In the genomic region with DNA sequence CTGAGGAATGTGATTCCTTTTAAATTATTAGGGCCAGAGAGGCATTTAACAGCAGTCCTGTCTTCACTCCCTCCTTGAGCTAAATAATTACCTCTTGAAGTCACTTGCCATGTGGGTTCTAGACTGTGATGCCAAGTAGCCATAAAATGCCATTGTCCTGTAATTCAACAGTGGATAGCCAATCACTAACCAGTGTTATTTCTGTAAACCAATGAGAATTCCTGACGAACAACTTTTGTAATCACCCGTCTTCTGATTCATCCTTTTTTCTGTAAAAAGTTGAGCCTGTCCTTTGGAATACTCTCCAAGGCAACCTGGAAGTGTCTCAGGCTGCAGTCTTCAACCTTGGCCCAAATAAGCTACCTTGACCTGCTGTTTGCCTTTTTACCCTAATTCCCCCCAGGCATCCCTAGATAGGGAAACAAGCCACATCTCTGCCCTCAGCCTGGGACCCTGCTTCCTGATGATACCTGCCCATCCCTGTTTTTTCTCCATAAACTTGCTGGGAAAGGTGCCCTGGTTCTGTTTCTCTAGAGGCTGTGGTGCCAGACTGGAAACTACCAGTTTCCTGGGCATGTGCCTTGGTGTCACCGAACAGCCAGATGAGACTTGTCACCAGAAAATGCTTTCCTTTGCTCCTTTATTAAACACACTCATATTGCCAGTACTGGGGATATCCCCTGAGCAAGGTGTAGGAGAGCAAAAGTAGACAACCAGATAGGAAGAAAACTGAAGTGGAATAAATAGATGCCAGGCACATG, we compare ENCODE assay signal across 13 cellular contexts. TPM values are rescaled to one million over a fixed set of nuclear protein-coding genes. Genes with fewer than 3 reads are reported as not detected.
DNase-seq lines count a peak whose midpoint lies in the region; ATAC-seq and TF ChIP-seq lines count a peak whose summit lies in the region.
"Had no signal": no experiment of that assay in that cellular context is flagged by ENCODE, and none has a peak within 500 bp of the region (broad histone marks: within the 10 kb centered on the region; RNA-seq: fewer than 3 reads in every experiment).

No MANE protein-coding gene starts in this region.

- H3K27ac Mint-ChIP-seq in Calu3 (ENCODE audit: unreplicated experiment), result peak overlapping the region; percentile 3
- peak overlapping the region; percentile 47 for H3K27ac Mint-ChIP-seq in osteocyte (ENCODE audit: unreplicated experiment)

- intact Hi-C loops in Calu3 (cut with micrococcal nuclease; ENCODE audit: unreplicated experiment), result no loop called here
- intact Hi-C loops in PC-3 (cut with micrococcal nuclease), result loop anchor here (10.0 kb wide), 1 partner anchor 114 kb away; no protein-coding TSS in a partner anchor

- peaks cover 30% of the 10 kb centered on the region for H3F3A ChIP-seq in PC-3 (ENCODE audit: low read length, unreplicated experiment)

- H3K27me3 ChIP-seq in OCI-LY3 (ENCODE audit: low read depth, low read length) (no peaks in the 10 kb centered on the region), PC-3 (ENCODE audit: low read length) (no peaks in the 10 kb centered on the region)
- no peaks in the 10 kb centered on the region for H3K27me3 ChIP-seq in effector memory CD4-positive, alpha-beta T cell (replicated peaks; ENCODE audit: control insufficient read depth, insufficient read depth, low read length, poor library complexity, severe bottlenecking)
- H3K27me3 ChIP-seq: ascending aorta, testis had no signal

- H3K36me3 ChIP-seq in OCI-LY3 (replicated peaks; ENCODE audit: low read depth, low read length) (peaks cover 58% of the 10 kb centered on the region), PC-3 (ENCODE audit: low read depth, low read length) (peaks cover 51% of the 10 kb centered on the region)
- peaks cover 45% of the 10 kb centered on the region for H3K36me3 ChIP-seq in effector memory CD4-positive, alpha-beta T cell (ENCODE audit: control insufficient read depth, insufficient read depth, low read length)

- no peak overlapping the region for H3K9ac ChIP-seq in OCI-LY3 (ENCODE audit: low read length)
- no peak overlapping the region for H3K9ac ChIP-seq in PC-3 (ENCODE audit: low read length)

- H3K4me1 ChIP-seq in OCI-LY3 (ENCODE audit: low read length), result no peaks in the 10 kb centered on the region
- no peaks in the 10 kb centered on the region for H3K4me1 ChIP-seq in effector memory CD4-positive, alpha-beta T cell (ENCODE audit: control insufficient read depth, insufficient read depth, low read length, poor library complexity, severe bottlenecking)
- H3K4me1 ChIP-seq in PC-3 (ENCODE audit: insufficient read depth, low read length), result no peaks in the 10 kb centered on the region

- CTCF ChIA-PET in Calu3 (lab: Charles Lee), result no interaction called here
- CTCF ChIA-PET in PC-3 (lab: Charles Lee), result interaction anchor here (0.5 kb wide), 1 partner anchor 279 kb away, joined by 4 read pairs; no protein-coding TSS in a partner anchor

- no peak overlapping the region for H3K4me3 Mint-ChIP-seq in Calu3 (ENCODE audit: low read depth, unreplicated experiment)
- no peak overlapping the region for H3K4me3 Mint-ChIP-seq in osteocyte (ENCODE audit: unreplicated experiment)

- 0 out of 2 replicates have a peak overlapping the region, but pooled peaks have one; percentile 15 for H3K27ac ChIP-seq in OCI-LY3 (ENCODE audit: low read length)
- H3K27ac ChIP-seq in effector memory CD4-positive, alpha-beta T cell (ENCODE audit: insufficient read depth, low read length, poor library complexity, severe bottlenecking), result peak overlapping the region; percentile 35
- H3K27ac ChIP-seq in PC-3 (ENCODE audit: low read length), result no peak overlapping the region
- H3K27ac ChIP-seq: testis had no signal

- BruUV-seq in Calu3 (replicated peaks; lab: Mats Ljungman, UMichigan), result no TSS peak
- no TSS peak for BruUV-seq in PC-3 (replicated peaks; lab: Mats Ljungman, UMichigan)

- H3K9me3 ChIP-seq in OCI-LY3 (ENCODE audit: insufficient read depth, low read length) (no peaks in the 10 kb centered on the region), PC-3 (ENCODE audit: low read length) (no peaks in the 10 kb centered on the region)
- no peaks in the 10 kb centered on the region for H3K9me3 ChIP-seq in effector memory CD4-positive, alpha-beta T cell (ENCODE audit: control insufficient read depth, low read length)
- H3K9me3 ChIP-seq: ascending aorta, testis had no signal

- H4K20me1 ChIP-seq in OCI-LY3 (ENCODE audit: insufficient read depth, low read length), result peaks cover 42% of the 10 kb centered on the region
- peaks cover 34% of the 10 kb centered on the region for H4K20me1 ChIP-seq in PC-3 (ENCODE audit: low read length)

- no peaks in the 10 kb centered on the region for H3K27me3 Mint-ChIP-seq in Calu3 (ENCODE audit: unreplicated experiment)
- no peaks in the 10 kb centered on the region for H3K27me3 Mint-ChIP-seq in osteocyte (ENCODE audit: unreplicated experiment)

- H3K9me2 ChIP-seq in PC-3 (replicated peaks; ENCODE audit: low read length), result no peaks in the 10 kb centered on the region

- ATAC-seq in PC-3, result no peak; the same call in 1 of the 2 replicates

- H3K4me1 Mint-ChIP-seq in Calu3 (ENCODE audit: low read depth, unreplicated experiment) (peaks cover 22% of the 10 kb centered on the region), osteocyte (ENCODE audit: unreplicated experiment) (peaks cover 15% of the 10 kb centered on the region)

- H3K4me2 ChIP-seq in OCI-LY3 (ENCODE audit: low read length) (no peak overlapping the region), PC-3 (ENCODE audit: low read length) (no peak overlapping the region)

- H2AFZ ChIP-seq in OCI-LY3 (ENCODE audit: low read depth, low read length) (no peak overlapping the region), PC-3 (ENCODE audit: low read length) (no peak overlapping the region)

- H3K36me3 Mint-ChIP-seq in Calu3 (ENCODE audit: insufficient read depth, unreplicated experiment) (peaks cover 92% of the 10 kb centered on the region), osteocyte (ENCODE audit: unreplicated experiment) (peaks cover 42% of the 10 kb centered on the region)

- POLR2A ChIA-PET in PC-3 (lab: Charles Lee; ENCODE audit: unreplicated experiment), result interaction anchor here (0.6 to 0.7 kb wide), 3 partner anchors 82 to 463 kb away, joined by 3 to 7 read pairs (median 4); no protein-coding TSS in a partner anchor

- H3K9me3 Mint-ChIP-seq in Calu3 (ENCODE audit: low read depth, unreplicated experiment) (no peaks in the 10 kb centered on the region), osteocyte (ENCODE audit: unreplicated experiment) (no peaks in the 10 kb centered on the region)

- DNase-seq in Calu3 (no peak), osteocyte (ENCODE audit: extremely low spot score, unreplicated experiment) (no peak), AML-193 (lab: John Stamatoyannopoulos, UW) (no peak), NCI-H510A (lab: John Stamatoyannopoulos, UW) (no peak), PC-3 (no peak)
- no peak for DNase-seq in effector memory CD4-positive, alpha-beta T cell
- DNase-seq: activated CD4-positive, CD25-positive, alpha-beta regulatory T cell; NCI-H187 treated with DMSO at 0.1 percent for 48 hours; nucleus accumbens; stimulated activated CD4-positive, alpha-beta T cell treated with anti-CD3 and anti-CD28 coated beads, Interleukin-2, amount 100 ng/mL, for 24 hours; testis had no signal

- TF ChIP-seq CTCF in Calu3 (IDR thresholded peaks at IDR 0.05; ENCODE audit: unreplicated experiment) (no peak), OCI-LY3 (IDR thresholded peaks at IDR 0.05; ENCODE audit: low read depth, low read length) (no peak), osteocyte (IDR thresholded peaks at IDR 0.05) (no peak), PC-3 (conservative IDR thresholded peaks at IDR 0.05; ENCODE audit: low read depth, low read length) (no peak)

- H3K4me3 ChIP-seq in OCI-LY3 (ENCODE audit: low read length) (no peak overlapping the region), PC-3 (ENCODE audit: low read length) (no peak overlapping the region)
- H3K4me3 ChIP-seq in effector memory CD4-positive, alpha-beta T cell (ENCODE audit: insufficient read depth, low read depth, low read length, poor library complexity, severe bottlenecking), result no peak overlapping the region
- H3K4me3 ChIP-seq: ascending aorta, testis had no signal

- peaks cover 28% of the 10 kb centered on the region for H3K79me2 ChIP-seq in OCI-LY3 (ENCODE audit: low read length)
- H3K79me2 ChIP-seq in PC-3 (ENCODE audit: low read length), result peaks cover 17% of the 10 kb centered on the region

RNA-seq across cellular contexts. Expression of gene SRSF3, which starts 16.6 kb away (rescaled TPM):
- total RNA-seq in Calu3 (2022) (347 and 370 TPM in 2 replicates), osteocyte (209 and 216 TPM in 2 replicates), PC-3 (2014; rRNA removed) (206 and 297 TPM in 2 replicates)
